Comparison of ENCODE assay signal across 25 cellular contexts in the genomic region with DNA sequence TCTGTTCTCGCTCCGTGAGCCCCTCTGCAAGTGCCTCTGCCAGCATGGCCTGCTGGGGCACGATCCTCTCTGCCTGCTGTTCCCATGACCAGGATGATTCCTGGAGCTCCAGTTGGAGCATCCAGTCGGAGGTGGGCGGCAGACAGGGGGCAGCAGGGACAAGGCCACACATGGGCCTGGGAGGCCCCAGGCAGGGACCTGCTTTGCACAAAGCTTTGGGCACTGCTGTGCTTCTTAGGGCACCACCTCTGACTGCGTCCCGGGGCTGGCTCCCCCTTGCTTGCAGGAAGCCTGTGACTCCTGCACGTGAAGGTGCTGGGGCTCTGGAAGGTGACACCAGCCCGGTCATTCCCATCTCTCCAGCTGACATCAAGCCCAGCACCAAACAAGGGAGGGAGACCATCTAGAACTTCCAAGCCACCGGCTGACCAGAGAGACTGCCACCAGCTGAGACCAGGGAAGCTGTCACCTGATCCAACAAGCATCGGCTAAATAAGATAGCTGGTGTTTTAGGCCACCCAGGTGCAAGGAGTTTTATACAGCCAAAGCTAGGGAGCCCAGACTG.
"Had no signal": no experiment of that assay in that cellular context is flagged by ENCODE, and none has a peak within 500 bp of the region (broad histone marks: within the 10 kb centered on the region; RNA-seq: fewer than 3 reads in every experiment).

No MANE protein-coding gene starts in this region.

- H3K36me3 ChIP-seq: neutrophil, pancreas, right lobe of liver, sigmoid colon, stomach, thoracic aorta, thyroid gland, tibial nerve, upper lobe of right lung, uterus had no signal

- H3K9me3 ChIP-seq: neutrophil, pancreas, psoas muscle, right lobe of liver, sigmoid colon, thoracic aorta, thyroid gland, upper lobe of right lung, uterus had no signal

- H3K27ac ChIP-seq: neutrophil, pancreas, psoas muscle, right lobe of liver, sigmoid colon, stomach, thoracic aorta, thyroid gland, tibial nerve, upper lobe of right lung, uterus had no signal

- ATAC-seq: naive thymus-derived CD4-positive, alpha-beta T cell; natural killer cell treated with Interleukin-12 subunit alpha and Interleukin-12 subunit beta and Interleukin-15 and Interleukin-18, amount 100 ng/mL, for 72 hours; pancreas; psoas muscle; right cardiac atrium; right lobe of liver; stimulated activated effector memory CD8-positive, alpha-beta T cell treated with anti-CD3 and anti-CD28 coated beads, Interleukin-12 subunit alpha, Interleukin-12 subunit beta, amount 100 ng/mL, for 72 hours; stimulated activated naive B cell treated with anti-CD40 and anti-IgM and Interleukin-4, amounts not matched to agents 10 μg/mL and 1 μg/mL and 100 μg/mL, for 72 hours; upper lobe of right lung had no signal

- H3K4me1 ChIP-seq: pancreas, psoas muscle, right lobe of liver, sigmoid colon, stomach, thyroid gland, tibial nerve, upper lobe of right lung, uterus had no signal

- DNase-seq: naive thymus-derived CD4-positive, alpha-beta T cell; nephron progenitor cell; nucleus accumbens; pancreas; psoas muscle; right cardiac atrium; right lobe of liver; sigmoid colon; small intestine; stimulated activated CD4-positive, alpha-beta T cell treated with anti-CD3 and anti-CD28 coated beads, Interleukin-15, amount 100 ng/mL, for 24 hours; stimulated activated CD4-positive, alpha-beta T cell treated with anti-CD3 and anti-CD28 coated beads, Interleukin-2, amount 100 ng/mL, for 24 hours; stimulated activated CD4-positive, alpha-beta T cell treated with anti-CD3 and anti-CD28 coated beads, Interleukin-2, amount 100 ng/mL, for 48 hours; stimulated activated CD4-positive, alpha-beta T cell treated with anti-CD3 and anti-CD28 coated beads, Interleukin-4, amount 100 ng/mL, for 24 hours; stimulated activated naive B cell treated with anti-CD40 and anti-IgM and Interleukin-4, amounts not matched to agents 10 μg/mL and 1 μg/mL and 100 μg/mL, for 72 hours; stimulated activated naive CD4-positive, alpha-beta T cell treated with Interleukin-2 at 50 U/mL for 16 hours; stomach; thyroid gland; trophoblast cell; upper lobe of right lung; uterus had no signal

- H3K27me3 ChIP-seq: neutrophil, pancreas, right lobe of liver, sigmoid colon, stomach, thyroid gland, tibial nerve, upper lobe of right lung, uterus had no signal

- H3K4me3 ChIP-seq: pancreas, psoas muscle, right lobe of liver, sigmoid colon, stomach, thoracic aorta, thyroid gland, tibial nerve, upper lobe of right lung, uterus had no signal
